1 cellular context compared by ENCODE assay signal in genomic region chr2:43531251-43531650, GRCh38.
TF ChIP-seq lines count a peak whose summit lies in the region.

No MANE protein-coding gene starts in this region.

TF ChIP-seq in GM23338, 12 proteins besides CTCF, POLR2A, EP300 and RAD21 (continued from another document):
- TF ChIP-seq, protein P1, sequence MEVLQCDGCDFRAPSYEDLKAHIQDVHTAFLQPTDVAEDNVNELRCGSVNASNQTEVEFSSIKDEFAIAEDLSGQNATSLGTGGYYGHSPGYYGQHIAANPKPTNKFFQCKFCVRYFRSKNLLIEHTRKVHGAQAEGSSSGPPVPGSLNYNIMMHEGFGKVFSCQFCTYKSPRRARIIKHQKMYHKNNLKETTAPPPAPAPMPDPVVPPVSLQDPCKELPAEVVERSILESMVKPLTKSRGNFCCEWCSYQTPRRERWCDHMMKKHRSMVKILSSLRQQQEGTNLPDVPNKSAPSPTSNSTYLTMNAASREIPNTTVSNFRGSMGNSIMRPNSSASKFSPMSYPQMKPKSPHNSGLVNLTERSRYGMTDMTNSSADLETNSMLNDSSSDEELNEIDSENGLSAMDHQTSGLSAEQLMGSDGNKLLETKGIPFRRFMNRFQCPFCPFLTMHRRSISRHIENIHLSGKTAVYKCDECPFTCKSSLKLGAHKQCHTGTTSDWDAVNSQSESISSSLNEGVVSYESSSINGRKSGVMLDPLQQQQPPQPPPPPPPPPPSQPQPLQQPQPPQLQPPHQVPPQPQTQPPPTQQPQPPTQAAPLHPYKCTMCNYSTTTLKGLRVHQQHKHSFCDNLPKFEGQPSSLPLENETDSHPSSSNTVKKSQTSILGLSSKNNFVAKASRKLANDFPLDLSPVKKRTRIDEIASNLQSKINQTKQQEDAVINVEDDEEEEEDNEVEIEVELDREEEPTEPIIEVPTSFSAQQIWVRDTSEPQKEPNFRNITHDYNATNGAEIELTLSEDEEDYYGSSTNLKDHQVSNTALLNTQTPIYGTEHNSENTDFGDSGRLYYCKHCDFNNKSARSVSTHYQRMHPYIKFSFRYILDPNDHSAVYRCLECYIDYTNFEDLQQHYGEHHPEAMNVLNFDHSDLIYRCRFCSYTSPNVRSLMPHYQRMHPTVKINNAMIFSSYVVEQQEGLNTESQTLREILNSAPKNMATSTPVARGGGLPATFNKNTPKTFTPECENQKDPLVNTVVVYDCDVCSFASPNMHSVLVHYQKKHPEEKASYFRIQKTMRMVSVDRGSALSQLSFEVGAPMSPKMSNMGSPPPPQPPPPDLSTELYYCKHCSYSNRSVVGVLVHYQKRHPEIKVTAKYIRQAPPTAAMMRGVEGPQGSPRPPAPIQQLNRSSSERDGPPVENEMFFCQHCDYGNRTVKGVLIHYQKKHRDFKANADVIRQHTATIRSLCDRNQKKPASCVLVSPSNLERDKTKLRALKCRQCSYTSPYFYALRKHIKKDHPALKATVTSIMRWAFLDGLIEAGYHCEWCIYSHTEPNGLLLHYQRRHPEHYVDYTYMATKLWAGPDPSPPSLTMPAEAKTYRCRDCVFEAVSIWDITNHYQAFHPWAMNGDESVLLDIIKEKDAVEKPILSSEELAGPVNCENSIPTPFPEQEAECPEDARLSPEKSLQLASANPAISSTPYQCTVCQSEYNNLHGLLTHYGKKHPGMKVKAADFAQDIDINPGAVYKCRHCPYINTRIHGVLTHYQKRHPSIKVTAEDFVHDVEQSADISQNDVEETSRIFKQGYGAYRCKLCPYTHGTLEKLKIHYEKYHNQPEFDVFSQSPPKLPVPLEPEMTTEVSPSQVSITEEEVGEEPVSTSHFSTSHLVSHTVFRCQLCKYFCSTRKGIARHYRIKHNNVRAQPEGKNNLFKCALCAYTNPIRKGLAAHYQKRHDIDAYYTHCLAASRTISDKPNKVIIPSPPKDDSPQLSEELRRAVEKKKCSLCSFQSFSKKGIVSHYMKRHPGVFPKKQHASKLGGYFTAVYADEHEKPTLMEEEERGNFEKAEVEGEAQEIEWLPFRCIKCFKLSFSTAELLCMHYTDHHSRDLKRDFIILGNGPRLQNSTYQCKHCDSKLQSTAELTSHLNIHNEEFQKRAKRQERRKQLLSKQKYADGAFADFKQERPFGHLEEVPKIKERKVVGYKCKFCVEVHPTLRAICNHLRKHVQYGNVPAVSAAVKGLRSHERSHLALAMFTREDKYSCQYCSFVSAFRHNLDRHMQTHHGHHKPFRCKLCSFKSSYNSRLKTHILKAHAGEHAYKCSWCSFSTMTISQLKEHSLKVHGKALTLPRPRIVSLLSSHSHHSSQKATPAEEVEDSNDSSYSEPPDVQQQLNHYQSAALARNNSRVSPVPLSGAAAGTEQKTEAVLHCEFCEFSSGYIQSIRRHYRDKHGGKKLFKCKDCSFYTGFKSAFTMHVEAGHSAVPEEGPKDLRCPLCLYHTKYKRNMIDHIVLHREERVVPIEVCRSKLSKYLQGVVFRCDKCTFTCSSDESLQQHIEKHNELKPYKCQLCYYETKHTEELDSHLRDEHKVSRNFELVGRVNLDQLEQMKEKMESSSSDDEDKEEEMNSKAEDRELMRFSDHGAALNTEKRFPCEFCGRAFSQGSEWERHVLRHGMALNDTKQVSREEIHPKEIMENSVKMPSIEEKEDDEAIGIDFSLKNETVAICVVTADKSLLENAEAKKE (CRISPR knock-in tag; IDR thresholded peaks at IDR 0.05) = no peak
- TF ChIP-seq ZNF114 (CRISPR knock-in tag; IDR thresholded peaks at IDR 0.05) = no peak
TF ChIP-seq in GM23338: peak in this region for 0.
